ENCODE assay signal across 10 cellular contexts in genomic region chr3:32276279-32276841, GRCh38. TPM values are rescaled to one million over a fixed set of nuclear protein-coding genes. Genes with fewer than 3 reads are reported as not detected.
DNase-seq lines count a peak whose midpoint lies in the region; ATAC-seq and TF ChIP-seq lines count a peak whose summit lies in the region.
"Had no signal": no experiment of that assay in that cellular context is flagged by ENCODE, and none has a peak within 500 bp of the region (broad histone marks: within the 10 kb centered on the region; RNA-seq: fewer than 3 reads in every experiment).

No MANE protein-coding gene starts in this region.

- WGBS in esophagus muscularis mucosa = 62% methylated on average over 4 of the region's 4 CpGs

- peaks cover 19% of the 10 kb centered on the region for H3K79me2 ChIP-seq in PC-9 (ENCODE audit: low read depth)

- BruUV-seq in PC-9 (replicated peaks; lab: Mats Ljungman, UMichigan) = no TSS peak

- H3K27me3 ChIP-seq in PC-9 (ENCODE audit: insufficient read depth, low read depth) (no peaks in the 10 kb centered on the region), esophagus muscularis mucosa (no peaks in the 10 kb centered on the region)

- TF ChIP-seq CTCF in PC-9 (conservative IDR thresholded peaks at IDR 0.05) (no peak), esophagus muscularis mucosa (IDR thresholded peaks at IDR 0.05) (no peak), coronary artery (IDR thresholded peaks at IDR 0.05) (no peak)

- H3K9me3 ChIP-seq in PC-9 (ENCODE audit: insufficient read depth, low read depth) (no peaks in the 10 kb centered on the region), esophagus muscularis mucosa (no peaks in the 10 kb centered on the region)

- H4K20me1 ChIP-seq in PC-9 (ENCODE audit: insufficient read depth) = no peaks in the 10 kb centered on the region

- no peaks in the 10 kb centered on the region for H3K9me2 ChIP-seq in PC-9 (ENCODE audit: insufficient read depth)

- DNase-seq in KBM-7 (peak; percentile 45), PC-9 (peak; percentile 61 to 86), esophagus muscularis mucosa (ENCODE audit: extremely low spot score) (peak; percentile 79), renal cortical epithelial cell (ENCODE audit: low read depth) (peak; percentile 93), coronary artery (ENCODE audit: low spot score) (no peak)
- DNase-seq: aorta; nephron progenitor cell; stimulated activated naive CD8-positive, alpha-beta T cell treated with anti-CD3 and anti-CD28 coated beads, Interleukin-15, Interleukin-2, amounts not matched to agents 100 U/mL and 50 U/mL, for 24 hours had no signal

- POLR2A ChIA-PET in PC-9 (lab: Charles Lee; ENCODE audit: unreplicated experiment) = interaction anchor here (0.7 kb wide), 1 partner anchor 231 kb away, joined by 5 read pairs; no protein-coding TSS in a partner anchor

- H3K27ac ChIP-seq in PC-9 (peak overlapping the region; percentile 89), esophagus muscularis mucosa (replicated peaks in 1 of 4) (no peak overlapping the region), coronary artery (no peak overlapping the region)

- H3K4me2 ChIP-seq in PC-9 = peak overlapping the region; percentile 64

- in situ Hi-C loops in KBM-7 (cut with MboI; ENCODE audit: low pct_unique_long_range_greater_than_20kb, low sequenced_read_pairs) = no loop called here

- H3K4me3 ChIP-seq in PC-9 = peak overlapping the region; percentile 21; the same call in 1 of the 2 replicates
- H3K4me3 ChIP-seq in esophagus muscularis mucosa = no peak overlapping the region
- H3K4me3 ChIP-seq in coronary artery = no peak overlapping the region

- no peak for TF ChIP-seq POLR2A in esophagus muscularis mucosa (IDR thresholded peaks at IDR 0.05; ENCODE audit: low read depth)

- CTCF ChIA-PET in PC-9 (lab: Charles Lee) = interaction anchor here (0.5 to 0.7 kb wide), 4 partner anchors 20 to 46 kb away, joined by 3 to 5 read pairs (median 3); no protein-coding TSS in a partner anchor

- no peaks in the 10 kb centered on the region; the same call in 1 of the 2 replicates for H3K36me3 ChIP-seq in PC-9 (ENCODE audit: low read depth)
- H3K36me3 ChIP-seq in esophagus muscularis mucosa = no peaks in the 10 kb centered on the region

- no peak for ATAC-seq in GM18873 (IDR thresholded peaks at IDR 0.05; ENCODE audit: low FRiP score, unreplicated experiment)
- no peak for ATAC-seq in HG02885 (IDR thresholded peaks at IDR 0.05; ENCODE audit: poor library complexity, unreplicated experiment)
- ATAC-seq: stimulated activated naive CD8-positive, alpha-beta T cell treated with anti-CD3 and anti-CD28 coated beads, Interleukin-15, Interleukin-2, amounts not matched to agents 100 U/mL and 50 U/mL, for 24 hours had no signal

- H2AFZ ChIP-seq in PC-9 = no peak overlapping the region

- TF ChIP-seq EP300 in esophagus muscularis mucosa (IDR thresholded peaks at IDR 0.05) = no peak

- intact Hi-C loops in PC-9 (cut with micrococcal nuclease; ENCODE audit: unreplicated experiment) = loop anchor here (1.0 kb wide), 1 partner anchor 27 kb away; no protein-coding TSS in a partner anchor
- intact Hi-C loops in esophagus muscularis mucosa (cut with DNase I) = no loop called here

- peaks cover 25% of the 10 kb centered on the region for H3F3A ChIP-seq in PC-9 (ENCODE audit: insufficient read depth, low read depth)

- H3K4me1 ChIP-seq in PC-9 (replicated peaks; ENCODE audit: insufficient read depth) (peaks cover 56% of the 10 kb centered on the region), esophagus muscularis mucosa (no peaks in the 10 kb centered on the region)

RNA-seq across cellular contexts. Expression of gene CMTM8, which starts 37.9 kb away (rescaled TPM):
- total RNA-seq in PC-9 (2021) (16.8 and 17.8 TPM in 2 replicates), esophagus muscularis mucosa (1 to 10 TPM; 1.7 to 4.2 (median 3.8) TPM), renal cortical epithelial cell (1.6 and 2.6 TPM in 2 replicates)
